36 cellular contexts compared by ENCODE assay signal in genomic region chr4:10016169-10016568, GRCh38. TPM values are rescaled to one million over a fixed set of nuclear protein-coding genes. Genes with fewer than 3 reads are reported as not detected.
"Had no signal": no experiment of that assay in that cellular context is flagged by ENCODE, and none has a peak within 500 bp of the region (broad histone marks: within the 10 kb centered on the region; RNA-seq: fewer than 3 reads in every experiment).

No MANE protein-coding gene starts in this region.

- H3K4me3 ChIP-seq: MG63 had no signal

- H3K9me3 ChIP-seq: MG63 had no signal

- DNase-seq: Karpas-422, Kasumi-1, MG63, MM.1S, MV-4-11, NCI-H1048, NCI-H1092, NCI-H1092 treated with DMSO at 0.1 percent for 48 hours, NCI-H1105, NCI-H1105 treated with DMSO at 0.1 percent for 48 hours, NCI-H1417, NCI-H1417 treated with DMSO at 0.1 percent for 48 hours, NCI-H1436, NCI-H1436 treated with DMSO at 0.1 percent for 48 hours, NCI-H146, NCI-H1694, NCI-H1694 treated with DMSO at 0.1 percent for 48 hours, NCI-H187, NCI-H187 treated with DMSO at 0.1 percent for 48 hours, NCI-H1930, NCI-H2029, NCI-H2029 treated with DMSO at 0.1 percent for 48 hours, NCI-H2081, NCI-H2081 treated with DMSO at 0.1 percent for 48 hours, NCI-H2107, NCI-H2171, NCI-H2171 treated with DMSO at 0.1 percent for 48 hours, NCI-H2227 treated with DMSO at 0.1 percent for 48 hours, NCI-H226, NCI-H345, NCI-H446, NCI-H446 treated with DMSO at 0.1 percent for 48 hours, NCI-H510A, NCI-H510A treated with DMSO at 0.1 percent for 48 hours, NCI-H524 had no signal

- H3K27me3 ChIP-seq: MG63 had no signal

- H3K36me3 ChIP-seq: MG63 had no signal

RNA-seq across cellular contexts. Expression of gene SLC2A9, which starts 5.1 kb away (rescaled TPM):
- total RNA-seq: NCI-H460 had no signal
